Comparison of ENCODE assay signal across 1 cellular context in genomic region chr7:46153583-46153950, GRCh38.
TF ChIP-seq lines count a peak whose summit lies in the region.

No MANE protein-coding gene starts in this region.

TF ChIP-seq in GM23338, 12 proteins besides CTCF, POLR2A, EP300 and RAD21 (continued from another document):
- TF ChIP-seq ZNF462 (CRISPR knock-in tag; IDR thresholded peaks at IDR 0.05) = no peak
